In genomic region chr20:38926934-38927616, GRCh38 we compare ENCODE assay signal across 8 cellular contexts. TPM values are rescaled to one million over a fixed set of nuclear protein-coding genes. Genes with fewer than 3 reads are reported as not detected.
DNase-seq lines count a peak whose midpoint lies in the region; ATAC-seq and TF ChIP-seq lines count a peak whose summit lies in the region.

No MANE protein-coding gene starts in this region.

- peak overlapping the region; percentile 81 for H3K4me3 ChIP-seq in DOHH2 (ENCODE audit: low read length)
- H3K4me3 ChIP-seq in RWPE2 (ENCODE audit: severe bottlenecking): peak overlapping the region; percentile 79
- H3K4me3 ChIP-seq in foreskin fibroblast (ENCODE audit: low read depth in 1 of 2, low read length in 2 of 2): peak overlapping the region; percentile 72 to 79
- peak overlapping the region; percentile 19 to 73 (median 69) for H3K4me3 ChIP-seq in skeletal muscle tissue (ENCODE audit: low read length in 3 of 3)

- H3K36me3 ChIP-seq in DOHH2 (ENCODE audit: control insufficient read depth, low read length) (peaks cover 54% of the 10 kb centered on the region), RWPE2 (ENCODE audit: low read depth) (peaks cover 13% of the 10 kb centered on the region), skeletal muscle tissue (ENCODE audit: control insufficient read depth in 3 of 3, insufficient read depth in 3 of 3, low read length in 3 of 3) (no peaks in the 10 kb centered on the region)

- peak overlapping the region; percentile 76 for H3K4me2 ChIP-seq in DOHH2 (ENCODE audit: low read length)

- no peaks in the 10 kb centered on the region for H3K9me2 ChIP-seq in DOHH2 (replicated peaks; ENCODE audit: control insufficient read depth, low read length)

- no peak for DNase-seq in RWPE2 (ENCODE audit: low spot score)
- peak; percentile 27 to 64 for DNase-seq in foreskin fibroblast
- no peak for DNase-seq in cerebellar nuclear complex (lab: John Stamatoyannopoulos, UW)
- no peak for DNase-seq in C1 segment of cervical spinal cord (lab: John Stamatoyannopoulos, UW)
- no peak for DNase-seq in stimulated activated CD4-positive, alpha-beta T cell treated with anti-CD3 and anti-CD28 coated beads, Interleukin-2, amount 100 ng/mL, for 24 hours

- H3K27ac ChIP-seq in DOHH2 (ENCODE audit: low read depth, low read length) (peak overlapping the region; percentile 61), RWPE2 (ENCODE audit: poor library complexity, severe bottlenecking) (peak overlapping the region; percentile 44), skeletal muscle tissue (ENCODE audit: low read depth, low read length) (no peak overlapping the region)

- H3K9me3 ChIP-seq in DOHH2 (ENCODE audit: control insufficient read depth, insufficient read depth, low read length) (no peaks in the 10 kb centered on the region), RWPE2 (ENCODE audit: severe bottlenecking) (no peaks in the 10 kb centered on the region), skeletal muscle tissue (ENCODE audit: control insufficient read depth in 3 of 3, low read length in 3 of 3) (no peaks in the 10 kb centered on the region)

- H3K79me2 ChIP-seq in DOHH2 (ENCODE audit: control insufficient read depth, low read length): peaks cover 59% of the 10 kb centered on the region

- TF ChIP-seq CTCF in DOHH2 (IDR thresholded peaks at IDR 0.05; ENCODE audit: low read depth, low read length, poor library complexity, severe bottlenecking): no peak
- TF ChIP-seq CTCF in RWPE2 (IDR thresholded peaks at IDR 0.05; ENCODE audit: poor library complexity, severe bottlenecking): no peak
- no peak for TF ChIP-seq CTCF in foreskin fibroblast (IDR thresholded peaks at IDR 0.05; ENCODE audit: low read depth, low read length)

- H4K20me1 ChIP-seq in DOHH2 (ENCODE audit: control insufficient read depth, insufficient read depth, low read depth, low read length): peaks cover 31% of the 10 kb centered on the region

- H3K4me1 ChIP-seq in DOHH2 (ENCODE audit: control insufficient read depth, low read length): peaks cover 42% of the 10 kb centered on the region
- H3K4me1 ChIP-seq in RWPE2 (ENCODE audit: insufficient read depth, poor library complexity, severe bottlenecking): peaks cover 21% of the 10 kb centered on the region
- peaks cover 8 to 15% (median 9%) of the 10 kb centered on the region in 3 donors for H3K4me1 ChIP-seq in skeletal muscle tissue (ENCODE audit: control insufficient read depth in 3 of 3, insufficient read depth in 3 of 3, low read length in 3 of 3)

- ATAC-seq in GM21825 (IDR thresholded peaks at IDR 0.05; ENCODE audit: unreplicated experiment) (peak; percentile 3), RWPE2 (ENCODE audit: low read depth) (no peak)

- H3K27me3 ChIP-seq in DOHH2 (ENCODE audit: control insufficient read depth, low read length): no peaks in the 10 kb centered on the region
- H3K27me3 ChIP-seq in RWPE2 (ENCODE audit: insufficient read depth, poor library complexity, severe bottlenecking): no peaks in the 10 kb centered on the region
- H3K27me3 ChIP-seq in skeletal muscle tissue (ENCODE audit: control insufficient read depth in 3 of 3, insufficient read depth in 3 of 3, low read length in 3 of 3): peaks cover 0 to 16% (median 15%) of the 10 kb centered on the region in 3 donors

- H3K9ac ChIP-seq in skeletal muscle tissue (ENCODE audit: low read depth in 1 of 3, low read length in 3 of 3): peak overlapping the region in 2 of 3 donors; percentile 38 to 68

- peaks cover 8% of the 10 kb centered on the region for H3F3A ChIP-seq in DOHH2 (ENCODE audit: control insufficient read depth, insufficient read depth)

RNA-seq across cellular contexts. Expression of gene FAM83D, which starts 0.9 kb away (rescaled TPM):
- 4.2 TPM for total RNA-seq in skeletal muscle tissue

RNA-seq across cellular contexts. Expression of gene DHX35, which starts 35.1 kb away (rescaled TPM):
- total RNA-seq in skeletal muscle tissue: 8.4 TPM

Comparison
In these comparisons a context has a peak if more than half of its experiments do, and no peak if none do; other contexts are left out.
1. DNase-seq: peak in foreskin fibroblast (2 of 2); none in RWPE2 (single experiment), cerebellar nuclear complex (0 of 2), C1 segment of cervical spinal cord (0 of 14) and stimulated activated CD4-positive, alpha-beta T cell treated with anti-CD3 and anti-CD28 coated beads, Interleukin-2, amount 100 ng/mL, for 24 hours (0 of 2).
2. Peak in every context shown above with its lines, with median percentiles within 50 percentile points of each other: H3K4me3 ChIP-seq.